In the genomic region with DNA sequence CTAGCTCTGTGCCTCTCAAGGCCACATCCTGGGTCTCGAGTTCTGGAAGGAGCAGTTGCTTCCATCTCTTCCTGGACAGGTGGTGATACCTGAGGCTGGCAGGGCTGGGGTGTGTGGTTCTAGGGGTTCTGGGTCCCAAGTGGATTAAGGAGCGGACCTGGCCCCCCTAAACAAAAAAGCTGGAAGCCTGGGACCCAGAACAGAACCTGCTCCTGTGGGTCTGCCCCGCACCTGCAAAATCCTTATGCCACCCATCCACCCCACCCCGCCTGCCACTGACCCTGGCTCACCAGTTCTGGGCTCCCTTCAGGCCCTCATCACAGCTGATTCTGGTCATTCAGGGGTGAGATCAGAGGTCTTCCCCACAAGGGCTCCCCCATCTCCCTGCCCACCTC, we compare ENCODE assay signal across 21 cellular contexts. TPM values are rescaled to one million over a fixed set of nuclear protein-coding genes. Genes with fewer than 3 reads are reported as not detected.
DNase-seq lines count a peak whose midpoint lies in the region; ATAC-seq, FAIRE-seq and TF ChIP-seq lines count a peak whose summit lies in the region.
"Had no signal": no experiment of that assay in that cellular context is flagged by ENCODE, and none has a peak within 500 bp of the region (broad histone marks: within the 10 kb centered on the region; RNA-seq: fewer than 3 reads in every experiment).

No MANE protein-coding gene starts in this region.

- peak overlapping the region; percentile 70 for H3K27ac Mint-ChIP-seq in T-helper 1 cell treated with Interleukin-12 subunit alpha and Interleukin-12 subunit beta and Interleukin-4 antibody, amounts not matched to agents 30 μg/mL and 1 μg/mL, for 36 hours

- TF ChIP-seq RAD21 in HepG2 (CRISPR knock-in tag; IDR thresholded peaks at IDR 0.05) = no peak

- no peak overlapping the region for H2AFZ ChIP-seq in HepG2 (ENCODE audit: low read length)

- H3K27me3 Mint-ChIP-seq in T-helper 1 cell treated with Interleukin-12 subunit alpha and Interleukin-12 subunit beta and Interleukin-4 antibody, amounts not matched to agents 30 μg/mL and 1 μg/mL, for 36 hours (ENCODE audit: low read depth) = no peaks in the 10 kb centered on the region
- H3K27me3 Mint-ChIP-seq: activated naive CD8-positive, alpha-beta T cell treated with anti-CD3 and anti-CD28 coated beads, Interleukin-2, amount 50 U/mL, for 24 hours; B cell had no signal

- DNase-seq in T-helper 1 cell (no peak), HepG2 (ENCODE audit: low spot score) (no peak), right lobe of liver (no peak), islet precursor cell (peak; percentile 38), coronary artery (ENCODE audit: low spot score) (no peak)
- DNase-seq: body of pancreas, COR-L47, EL, glutamatergic neuron, HCEC 1CT, NCI-H1105 treated with DMSO at 0.1 percent for 48 hours, NCI-H2107, NCI-H510A, retina had no signal

- no TSS peak for BruUV-seq in HepG2 (replicated peaks; lab: Mats Ljungman, UMichigan)

- no peak overlapping the region for H3K4me3 ChIP-seq in HepG2 (replicated peaks in 1 of 3; ENCODE audit: insufficient read depth in 1 of 3, low read depth in 2 of 3, low read length in 3 of 3)
- no peak overlapping the region for H3K4me3 ChIP-seq in right lobe of liver
- H3K4me3 ChIP-seq in thymus (ENCODE audit: low read length) = no peak overlapping the region
- H3K4me3 ChIP-seq in coronary artery = no peak overlapping the region
- H3K4me3 ChIP-seq: body of pancreas, lower lobe of right lung, suprapubic skin had no signal

- TF ChIP-seq EP300 in HepG2 (IDR thresholded peaks at IDR 0.05; ENCODE audit: low read depth in 2 of 2, low read length in 2 of 2) (no peak), HepG2 (CRISPR knock-in tag; IDR thresholded peaks at IDR 0.05; ENCODE audit: borderline replicate concordance) (no peak)

- H3K9ac ChIP-seq in HepG2 (ENCODE audit: insufficient read depth, low read depth, low read length) = no peak overlapping the region

- CTCF ChIA-PET in HepG2 (lab: Yijun Ruan, JAX; ENCODE audit: low intra/inter-chr PET ratio, low total read pairs) = interaction anchor here (0.6 kb wide), 1 partner anchor 65 kb away, joined by 3 read pairs; no protein-coding TSS in a partner anchor

- peaks cover 44% of the 10 kb centered on the region for H3K36me3 Mint-ChIP-seq in T-helper 1 cell treated with Interleukin-12 subunit alpha and Interleukin-12 subunit beta and Interleukin-4 antibody, amounts not matched to agents 30 μg/mL and 1 μg/mL, for 36 hours (ENCODE audit: low read depth)

- TF ChIP-seq CTCF in HepG2 (CRISPR knock-in tag; IDR thresholded peaks at IDR 0.05) (no peak), right lobe of liver (IDR thresholded peaks at IDR 0.05) (no peak), coronary artery (IDR thresholded peaks at IDR 0.05) (no peak)

- WGBS in HepG2 (ENCODE audit: low lambda C conversion rate) = 89% methylated on average over 4 of the region's 4 CpGs
- WGBS in right lobe of liver (ENCODE audit: insufficient coverage, low coverage, low lambda C conversion rate, missing lambda C conversion rate) = 20% methylated on average over 1 of the region's 4 CpGs
- WGBS in thymus = 99% methylated on average over 4 of the region's 4 CpGs

- H3K27me3 ChIP-seq in HepG2 (ENCODE audit: control insufficient read depth in 1 of 2, insufficient read depth in 2 of 2, low read length in 2 of 2) (peaks cover 0 to 20% of the 10 kb centered on the region in 2 experiments; a peak in 2 of 5 replicates), right lobe of liver (no peaks in the 10 kb centered on the region), thymus (ENCODE audit: control insufficient read depth, insufficient read depth) (no peaks in the 10 kb centered on the region)
- H3K27me3 ChIP-seq: body of pancreas, suprapubic skin had no signal

- no peak for ATAC-seq in HepG2
- ATAC-seq in right lobe of liver = no peak
- no peak for ATAC-seq in GM18907 (IDR thresholded peaks at IDR 0.05; ENCODE audit: unreplicated experiment)
- ATAC-seq: activated naive CD8-positive, alpha-beta T cell treated with anti-CD3 and anti-CD28 coated beads, Interleukin-2, amount 50 U/mL, for 24 hours; body of pancreas; lower lobe of right lung had no signal

- TF ChIP-seq POLR2A in HepG2 (IDR thresholded peaks at IDR 0.05; ENCODE audit: insufficient read depth in 1 of 2, low read depth in 2 of 2, low read length in 2 of 2) (0 out of 4 replicates have a peak, but pooled peaks of 1 of the 2 experiments have one; percentile 5), right lobe of liver (IDR thresholded peaks at IDR 0.05) (no peak)

- H3K27ac ChIP-seq in HepG2 (ENCODE audit: extremely low read length, insufficient read depth, low read length) (no peak overlapping the region), right lobe of liver (no peak overlapping the region), thymus (ENCODE audit: low read depth) (peak overlapping the region; percentile 20), coronary artery (no peak overlapping the region)
- H3K27ac ChIP-seq: body of pancreas, lower lobe of right lung, suprapubic skin had no signal

- intact Hi-C loops in HepG2 (cut with micrococcal nuclease; ENCODE audit: unreplicated experiment) (no loop called here), right lobe of liver (cut with DNase I) (no loop called here)

- peaks cover 55% of the 10 kb centered on the region for H3K4me1 ChIP-seq in HepG2 (ENCODE audit: insufficient read depth, low read length)
- H3K4me1 ChIP-seq in right lobe of liver = no peaks in the 10 kb centered on the region
- no peaks in the 10 kb centered on the region for H3K4me1 ChIP-seq in thymus (ENCODE audit: control insufficient read depth, insufficient read depth, low read length)
- H3K4me1 ChIP-seq: body of pancreas, lower lobe of right lung had no signal

- no peaks in the 10 kb centered on the region for H3K79me2 ChIP-seq in HepG2 (ENCODE audit: insufficient read depth, low read length)

- H4K20me1 ChIP-seq in HepG2 (ENCODE audit: insufficient read depth, low read length) = no peaks in the 10 kb centered on the region

- H3K9me3 ChIP-seq in HepG2 (ENCODE audit: low read length) = no peaks in the 10 kb centered on the region
- no peaks in the 10 kb centered on the region for H3K9me3 ChIP-seq in right lobe of liver
- H3K9me3 ChIP-seq in thymus (ENCODE audit: control insufficient read depth) = no peaks in the 10 kb centered on the region
- H3K9me3 ChIP-seq: body of pancreas, lower lobe of right lung, suprapubic skin had no signal

- no peaks in the 10 kb centered on the region for H3K9me3 Mint-ChIP-seq in T-helper 1 cell treated with Interleukin-12 subunit alpha and Interleukin-12 subunit beta and Interleukin-4 antibody, amounts not matched to agents 30 μg/mL and 1 μg/mL, for 36 hours
- H3K9me3 Mint-ChIP-seq: activated naive CD8-positive, alpha-beta T cell treated with anti-CD3 and anti-CD28 coated beads, Interleukin-2, amount 50 U/mL, for 24 hours had no signal

- H3K4me2 ChIP-seq in HepG2 (ENCODE audit: low read depth, low read length) = no peak overlapping the region

- peaks cover 24% of the 10 kb centered on the region for H3K4me1 Mint-ChIP-seq in T-helper 1 cell treated with Interleukin-12 subunit alpha and Interleukin-12 subunit beta and Interleukin-4 antibody, amounts not matched to agents 30 μg/mL and 1 μg/mL, for 36 hours (ENCODE audit: low read depth)

- no peak for FAIRE-seq in HepG2 (lab: Jason Lieb, UNC)

- no peak overlapping the region for H3K4me3 Mint-ChIP-seq in T-helper 1 cell treated with Interleukin-12 subunit alpha and Interleukin-12 subunit beta and Interleukin-4 antibody, amounts not matched to agents 30 μg/mL and 1 μg/mL, for 36 hours
- H3K4me3 Mint-ChIP-seq: activated naive CD8-positive, alpha-beta T cell treated with anti-CD3 and anti-CD28 coated beads, Interleukin-2, amount 50 U/mL, for 24 hours; B cell had no signal

- in situ Hi-C loops in HepG2 (cut with HindIII; ENCODE audit: extremely low pct_ligation_motif_present, low pct_unique_long_range_greater_than_20kb) = no loop called here

- H3K36me3 ChIP-seq in HepG2 (replicated peaks in 1 of 2; ENCODE audit: control insufficient read depth in 1 of 2, insufficient read depth in 2 of 2, low read length in 2 of 2) = peaks cover 12 to 16% of the 10 kb centered on the region in 2 experiments
- peaks cover 0 to 14% (median 2%) of the 10 kb centered on the region in 4 donors for H3K36me3 ChIP-seq in right lobe of liver
- peaks cover 68% of the 10 kb centered on the region for H3K36me3 ChIP-seq in thymus (ENCODE audit: control insufficient read depth, insufficient read depth)

- POLR2A ChIA-PET in HepG2 (lab: Yijun Ruan, JAX) = interaction anchor here (2.2 kb wide), 1 partner anchor 14 kb away, joined by 12 read pairs; no protein-coding TSS in a partner anchor

RNA-seq across cellular contexts. Expression of a gene that starts 44.8 kb away (rescaled TPM):
- total RNA-seq in HepG2 (2016; rRNA removed; fragmentation: Illumina TruSeq; extraction: Trizol) = 2.3 and 4.3 TPM in 2 replicates
- total RNA-seq in HepG2 (2016; cell fraction: cytosol; rRNA removed; fragmentation: Illumina TruSeq; extraction: Trizol; ENCODE audit: low read depth) = 0.51 and 1.3 TPM in 2 replicates
- 2.5 and 4.5 TPM in 2 replicates for total RNA-seq in HepG2 (2016; cell fraction: insoluble cytoplasmic fraction; rRNA removed; fragmentation: Illumina TruSeq; extraction: Trizol)
- total RNA-seq in HepG2 (2016; cell fraction: membrane; rRNA removed; fragmentation: Illumina TruSeq; extraction: Trizol) = 1.1 and 1.8 TPM in 2 replicates
- total RNA-seq in HepG2 (2016; cell fraction: nucleus; rRNA removed; fragmentation: Illumina TruSeq; extraction: Trizol) = 3.9 and 5.9 TPM in 2 replicates
- polyA plus RNA-seq in HepG2 (2011; rRNA removed) = 2.2 and 3.7 TPM in 2 replicates
- 1.2 and 1.5 TPM in 2 replicates for polyA plus RNA-seq in HepG2 (2011; cell fraction: cytosol; rRNA removed)
- polyA plus RNA-seq in HepG2 (2011; cell fraction: nucleus; rRNA removed) = 14.6 and 16.9 TPM in 2 replicates
- polyA plus RNA-seq in HepG2 (2012) = 1.7 and 3.0 TPM in 2 replicates
- 0.17 and 0.38 TPM in 2 replicates for polyA plus RNA-seq in HepG2 (2016; cell fraction: cytosol; fragmentation: Illumina TruSeq; extraction: Trizol; ENCODE audit: low read depth)
- 1.2 and 1.4 TPM in 2 replicates for polyA plus RNA-seq in HepG2 (2016; cell fraction: insoluble cytoplasmic fraction; fragmentation: Illumina TruSeq; extraction: Trizol; ENCODE audit: low read depth)
- polyA plus RNA-seq in HepG2 (2016; cell fraction: membrane; fragmentation: Illumina TruSeq; extraction: Trizol; ENCODE audit: low read depth) = 0.44 and 0.47 TPM in 2 replicates
- polyA plus RNA-seq in HepG2 (2016; cell fraction: nucleus; fragmentation: Illumina TruSeq; extraction: Trizol; ENCODE audit: insufficient read depth, low read depth) = 6.9 and 8.7 TPM in 2 replicates
- polyA minus RNA-seq in HepG2 (2011; rRNA and poly(A)+ RNA removed; ENCODE audit: low replicate concordance) = 17.5 and 40.6 TPM in 2 replicates
- 2.0 and 5.5 TPM in 2 replicates for polyA minus RNA-seq in HepG2 (2011; cell fraction: cytosol; rRNA and poly(A)+ RNA removed)
- 9.0 and 10.2 TPM in 2 replicates for polyA minus RNA-seq in HepG2 (2011; cell fraction: nucleus; rRNA and poly(A)+ RNA removed)
- total RNA-seq in right lobe of liver = 10 to 100 TPM in 1 of 6 experiments, 1 to 10 TPM in 5; 2.5 to 10.2 (median 6.5) TPM
- polyA plus RNA-seq in thymus = 23.1 TPM

RNA-seq across cellular contexts. Expression of a gene that starts 57.7 kb away (rescaled TPM):
- 149 and 169 TPM in 2 replicates for total RNA-seq in HepG2 (2016; rRNA removed; fragmentation: Illumina TruSeq; extraction: Trizol)
- 102 and 109 TPM in 2 replicates for total RNA-seq in HepG2 (2016; cell fraction: cytosol; rRNA removed; fragmentation: Illumina TruSeq; extraction: Trizol; ENCODE audit: low read depth)
- total RNA-seq in HepG2 (2016; cell fraction: insoluble cytoplasmic fraction; rRNA removed; fragmentation: Illumina TruSeq; extraction: Trizol) = 149 and 160 TPM in 2 replicates
- 211 and 234 TPM in 2 replicates for total RNA-seq in HepG2 (2016; cell fraction: membrane; rRNA removed; fragmentation: Illumina TruSeq; extraction: Trizol)
- 80.9 and 96.6 TPM in 2 replicates for total RNA-seq in HepG2 (2016; cell fraction: nucleus; rRNA removed; fragmentation: Illumina TruSeq; extraction: Trizol)
- polyA plus RNA-seq in HepG2 (2011; rRNA removed) = 68.3 and 82.3 TPM in 2 replicates
- polyA plus RNA-seq in HepG2 (2011; cell fraction: cytosol; rRNA removed) = 30.2 and 39.5 TPM in 2 replicates
- polyA plus RNA-seq in HepG2 (2011; cell fraction: nucleus; rRNA removed) = 39.2 and 41.3 TPM in 2 replicates
- polyA plus RNA-seq in HepG2 (2012) = 76.6 and 93.4 TPM in 2 replicates
- polyA plus RNA-seq in HepG2 (2016; cell fraction: cytosol; fragmentation: Illumina TruSeq; extraction: Trizol; ENCODE audit: low read depth) = 116 and 129 TPM in 2 replicates
- 172 and 183 TPM in 2 replicates for polyA plus RNA-seq in HepG2 (2016; cell fraction: insoluble cytoplasmic fraction; fragmentation: Illumina TruSeq; extraction: Trizol; ENCODE audit: low read depth)
- 185 and 200 TPM in 2 replicates for polyA plus RNA-seq in HepG2 (2016; cell fraction: membrane; fragmentation: Illumina TruSeq; extraction: Trizol; ENCODE audit: low read depth)
- polyA plus RNA-seq in HepG2 (2016; cell fraction: nucleus; fragmentation: Illumina TruSeq; extraction: Trizol; ENCODE audit: insufficient read depth, low read depth) = 132 and 135 TPM in 2 replicates
- polyA minus RNA-seq in HepG2 (2011; rRNA and poly(A)+ RNA removed; ENCODE audit: low replicate concordance) = 44.7 and 45.9 TPM in 2 replicates
- 31.4 and 39.7 TPM in 2 replicates for polyA minus RNA-seq in HepG2 (2011; cell fraction: cytosol; rRNA and poly(A)+ RNA removed)
- 67.1 and 72.9 TPM in 2 replicates for polyA minus RNA-seq in HepG2 (2011; cell fraction: nucleus; rRNA and poly(A)+ RNA removed)
- 10 to 100 TPM; 16.9 to 24.1 (median 20.2) TPM for total RNA-seq in right lobe of liver
- 58.8 TPM for polyA plus RNA-seq in thymus
